In genomic region chr6:32843321-32843978, GRCh38 we compare ENCODE assay signal across 8 cellular contexts. TPM values are rescaled to one million over a fixed set of nuclear protein-coding genes. Genes with fewer than 3 reads are reported as not detected.
A peak's percentile ranks its signal among the peaks of the same experiment; 100 is the strongest.
DNase-seq lines count a peak whose midpoint lies in the region; ATAC-seq, FAIRE-seq and TF ChIP-seq lines count a peak whose summit lies in the region.

No MANE protein-coding gene starts in this region.

- H3K27ac ChIP-seq in heart right ventricle: peak overlapping the region; percentile 87 to 100 (median 96)
- peak overlapping the region; percentile 72 for H3K27ac ChIP-seq in hepatocyte
- H3K27ac ChIP-seq in small intestine (ENCODE audit: low read depth in 1 of 2, low read length in 1 of 2): peak overlapping the region; percentile 96

- peak overlapping the region; percentile 100 for H3K27ac Mint-ChIP-seq in activated B cell treated with CpG ODN at 0.5 μM for 24 hours

- H3K36me3 ChIP-seq in heart right ventricle: peaks cover 0 to 69% (median 40%) of the 10 kb centered on the region in 9 donors
- no peaks in the 10 kb centered on the region for H3K36me3 ChIP-seq in hepatocyte (replicated peaks; ENCODE audit: insufficient read depth, low read depth)
- H3K36me3 ChIP-seq in small intestine (ENCODE audit: control insufficient read depth in 2 of 2, insufficient read depth in 2 of 2, low read length in 2 of 2): peaks cover 9 to 17% of the 10 kb centered on the region in 2 donors

- peak overlapping the region; percentile 99 for H3K4me3 Mint-ChIP-seq in activated B cell treated with CpG ODN at 0.5 μM for 24 hours

- H3K36me3 Mint-ChIP-seq in activated B cell treated with CpG ODN at 0.5 μM for 24 hours (ENCODE audit: low read depth): peaks cover 87% of the 10 kb centered on the region

- FAIRE-seq in small intestine (lab: Jason Lieb, UNC): no peak

- H3K27me3 ChIP-seq in heart right ventricle (no peaks in the 10 kb centered on the region), hepatocyte (no peaks in the 10 kb centered on the region), small intestine (ENCODE audit: control insufficient read depth in 2 of 2, insufficient read depth in 2 of 2, low read length in 2 of 2) (no peaks in the 10 kb centered on the region)

- H3K27me3 Mint-ChIP-seq in activated B cell treated with CpG ODN at 0.5 μM for 24 hours: no peaks in the 10 kb centered on the region

- H3K4me3 ChIP-seq in heart right ventricle (peak overlapping the region; percentile 44 to 98 (median 78)), hepatocyte (peak overlapping the region; percentile 93), small intestine (ENCODE audit: low read depth in 1 of 2, low read length in 2 of 2) (peak overlapping the region; percentile 90 to 91)

- POLR2A ChIA-PET in activated B cell treated with CpG ODN at 0.5 μM for 24 hours (lab: Charles Lee): interaction anchor here (0.6 to 11.9 kb wide), 19 partner anchors 8 to 653 kb away, joined by 3 to 904 read pairs (median 7); partner anchors contain the start of genes BRD2, HLA-DMA, HLA-DOB and HLA-DQB1

- intact Hi-C loops in heart right ventricle (cut with DNase I): no loop called here
- intact Hi-C loops in Right ventricle myocardium superior (cut with DNase I): no loop called here
- intact Hi-C loops in activated B cell treated with CpG ODN at 0.5 μM for 24 hours (cut with micrococcal nuclease): loop anchor here (5.0 kb wide), 1 partner anchor 574 kb away; the partner anchor contains the start of gene CUTA

- no peaks in the 10 kb centered on the region for H3K9me2 ChIP-seq in hepatocyte (replicated peaks; ENCODE audit: insufficient read depth)

- H3K4me1 Mint-ChIP-seq in activated B cell treated with CpG ODN at 0.5 μM for 24 hours: peaks cover 91% of the 10 kb centered on the region

- WGBS in heart right ventricle, 2 donors: 6 to 9% methylated on average over 28 of the region's 28 CpGs
- 9% methylated on average over 28 of the region's 28 CpGs for WGBS in hepatocyte (ENCODE audit: low lambda C conversion rate, missing lambda C conversion rate)
- WGBS in small intestine, 3 donors: 2% methylated on average over 28 of the region's 28 CpGs

- no peaks in the 10 kb centered on the region for H4K20me1 ChIP-seq in hepatocyte (ENCODE audit: insufficient read depth, poor library complexity, severe bottlenecking)

- no peak for TF ChIP-seq CTCF in heart right ventricle (IDR thresholded peaks at IDR 0.05)
- TF ChIP-seq CTCF in activated B cell treated with CpG ODN at 0.5 μM for 24 hours (IDR thresholded peaks at IDR 0.05): no peak
- TF ChIP-seq CTCF in hepatocyte (IDR thresholded peaks at IDR 0.05; ENCODE audit: poor library complexity): no peak

- no peaks in the 10 kb centered on the region for H3K79me2 ChIP-seq in hepatocyte

- peak in 2 of 8 donors; percentile 0 to 2 for ATAC-seq in heart right ventricle
- no peak for ATAC-seq in Right ventricle myocardium superior (ENCODE audit: poor library complexity)
- ATAC-seq in activated B cell treated with CpG ODN at 0.5 μM for 24 hours (ENCODE audit: low read depth): no peak

- CTCF ChIA-PET in activated B cell treated with CpG ODN at 0.5 μM for 24 hours (lab: Charles Lee): interaction anchor here (1.1 to 9.7 kb wide), 4 partner anchors 11 to 142 kb away, joined by 5 to 218 read pairs (median 114); partner anchors contain the start of genes PSMB9 and TAP1

- H3K4me1 ChIP-seq in heart right ventricle (peaks cover 5 to 83% (median 32%) of the 10 kb centered on the region in 9 donors), hepatocyte (ENCODE audit: insufficient read depth) (no peaks in the 10 kb centered on the region), small intestine (ENCODE audit: control insufficient read depth in 2 of 2, insufficient read depth in 1 of 2, low read depth in 1 of 2, low read length in 1 of 2) (peaks cover 8 to 18% of the 10 kb centered on the region in 2 donors)

- H3K9me3 ChIP-seq in heart right ventricle (no peaks in the 10 kb centered on the region), hepatocyte (ENCODE audit: low read depth) (no peaks in the 10 kb centered on the region), small intestine (ENCODE audit: control insufficient read depth, low read depth) (no peaks in the 10 kb centered on the region)

- peak overlapping the region; percentile 89 for H2AFZ ChIP-seq in hepatocyte

- H3K9me3 Mint-ChIP-seq in activated B cell treated with CpG ODN at 0.5 μM for 24 hours: no peaks in the 10 kb centered on the region

- H3K4me2 ChIP-seq in hepatocyte: peak overlapping the region; percentile 91

- DNase-seq in heart right ventricle (no peak), Right ventricle myocardium superior (no peak), activated B cell treated with CpG ODN at 0.5 μM for 24 hours (no peak), hepatocyte (ENCODE audit: low spot score) (no peak), small intestine (peak; percentile 36), NCI-H1930 (lab: John Stamatoyannopoulos, UW) (no peak), NCI-H146 (lab: John Stamatoyannopoulos, UW) (no peak)
- no peak for DNase-seq in activated CD4-positive, alpha-beta T cell treated with anti-CD3 and anti-CD28 coated beads for 4 hours

RNA-seq across cellular contexts. Expression of gene PSMB8, which starts 0.4 kb away (rescaled TPM):
- 100 to 1,000 TPM in 1 of 10 donors, 10 to 100 TPM in 7, 1 to 10 TPM in 2; 8.5 to 127 (median 11.7) TPM for total RNA-seq in heart right ventricle
- 10 to 100 TPM; 40.2 to 42.9 TPM for polyA plus RNA-seq in heart right ventricle
- total RNA-seq in Right ventricle myocardium superior: 16.7 TPM
- total RNA-seq in activated B cell treated with CpG ODN at 0.5 μM for 24 hours: 182 and 194 TPM in 2 replicates
- 19.1 and 25.7 TPM in 2 replicates for total RNA-seq in hepatocyte
- 18.6 and 36.7 TPM in 2 replicates for polyA plus RNA-seq in hepatocyte
- polyA plus RNA-seq in small intestine: 100 to 1,000 TPM; 271 to 329 (median 315) TPM

RNA-seq across cellular contexts. Expression of gene TAP2, which starts 4.9 kb away (rescaled TPM):
- 10 to 100 TPM in 7 of 10 donors, 1 to 10 TPM in 3; 8.8 to 92.1 (median 13.8) TPM for total RNA-seq in heart right ventricle
- 10 to 100 TPM; 12.8 to 13.8 TPM for polyA plus RNA-seq in heart right ventricle
- 19.3 TPM for total RNA-seq in Right ventricle myocardium superior
- 141 and 172 TPM in 2 replicates for total RNA-seq in activated B cell treated with CpG ODN at 0.5 μM for 24 hours
- total RNA-seq in hepatocyte: 5.9 and 11.7 TPM in 2 replicates
- polyA plus RNA-seq in hepatocyte: 1.2 and 1.7 TPM in 2 replicates
- 10 to 100 TPM; 18.1 to 51.5 (median 23.5) TPM for polyA plus RNA-seq in small intestine

RNA-seq across cellular contexts. Expression of gene TAP1, which starts 10.1 kb away (rescaled TPM):
- total RNA-seq in heart right ventricle (100 to 1,000 TPM in 1 of 10 donors, 10 to 100 TPM in 9; 12.8 to 213 (median 15.4) TPM), Right ventricle myocardium superior (14.9 TPM), activated B cell treated with CpG ODN at 0.5 μM for 24 hours (148 and 151 TPM in 2 replicates), hepatocyte (13.7 and 15.2 TPM in 2 replicates)
- polyA plus RNA-seq in heart right ventricle (10 to 100 TPM; 35.4 to 38.3 TPM), hepatocyte (11.0 and 14.1 TPM in 2 replicates), small intestine (100 to 1,000 TPM in 2 of 3 donors, 10 to 100 TPM in 1; 70.2 to 157 (median 114) TPM)

RNA-seq across cellular contexts. Expression of gene PSMB9, which starts 10.5 kb away (rescaled TPM):
- total RNA-seq in heart right ventricle (100 to 1,000 TPM in 1 of 10 donors, 10 to 100 TPM in 8, 1 to 10 TPM in 1; 10.0 to 198 (median 14.3) TPM), Right ventricle myocardium superior (12.6 TPM), activated B cell treated with CpG ODN at 0.5 μM for 24 hours (198 and 223 TPM in 2 replicates), hepatocyte (1.3 TPM in 1 of 2 replicates, not detected in the other)
- polyA plus RNA-seq in heart right ventricle (10 to 100 TPM; 23.4 to 33.4 TPM), hepatocyte (3.1 and 3.3 TPM in 2 replicates), small intestine (100 to 1,000 TPM; 201 to 224 (median 221) TPM)

RNA-seq across cellular contexts. Expression of gene HLA-DOB, which starts 26.6 kb away (rescaled TPM):
- total RNA-seq in heart right ventricle (1 to 10 TPM in 1 of 10 donors, under 1 TPM in 7, not detected in 2; 0.21 to 2.1 (median 0.48) TPM), Right ventricle myocardium superior (not detected), activated B cell treated with CpG ODN at 0.5 μM for 24 hours (95.6 and 101 TPM in 2 replicates), hepatocyte (not detected in 2 replicates)
- polyA plus RNA-seq in heart right ventricle (1 to 10 TPM in 1 of 2 donors, under 1 TPM in 1; 0.36 to 1.1 TPM), hepatocyte (0.94 TPM in 1 of 2 replicates, not detected in the other), small intestine (1 to 10 TPM in 2 of 3 donors, not detected in 1; 2.7 to 4.6 TPM)
